In genomic region chr3:43647331-43648166, GRCh38 we compare ENCODE assay signal across 21 cellular contexts. TPM values are rescaled to one million over a fixed set of nuclear protein-coding genes. Genes with fewer than 3 reads are reported as not detected.
DNase-seq lines count a peak whose midpoint lies in the region; ATAC-seq and TF ChIP-seq lines count a peak whose summit lies in the region.
"Had no signal": no experiment of that assay in that cellular context is flagged by ENCODE, and none has a peak within 500 bp of the region (broad histone marks: within the 10 kb centered on the region; RNA-seq: fewer than 3 reads in every experiment).

No MANE protein-coding gene starts in this region.

- no peak for DNase-seq in left ventricle myocardium superior
- DNase-seq in right atrium auricular region (ENCODE audit: low spot score) = no peak
- no peak for DNase-seq in ascending aorta (ENCODE audit: low spot score in 2 of 2)
- DNase-seq in kidney tubule cell (ENCODE audit: low spot score) = peak; percentile 76
- DNase-seq in KG1 (lab: John Stamatoyannopoulos, UW) = no peak
- no peak for DNase-seq in SW 1271 (lab: John Stamatoyannopoulos, UW)
- no peak for DNase-seq in GDM1 (lab: John Stamatoyannopoulos, UW)
- no peak for DNase-seq in inferior parietal cortex (ENCODE audit: extremely low spot score)
- DNase-seq: activated CD4-positive, alpha-beta T cell treated with anti-CD3 and anti-CD28 coated beads for 36 hours; activated effector memory CD4-positive, alpha-beta T cell treated with Interleukin-2 at 50 U/mL for 16 hours; CD4-positive, alpha-beta memory T cell; DND-41; effector memory CD8-positive, alpha-beta T cell; hippocampal formation; NCI-H1092 treated with DMSO at 0.1 percent for 48 hours; NCI-H2081 treated with DMSO at 0.1 percent for 48 hours; Peyer's patch; right cardiac atrium; stimulated activated CD4-positive, alpha-beta T cell treated with anti-CD3 and anti-CD28 coated beads, Interleukin-15, amount 100 ng/mL, for 24 hours; tibial artery had no signal

- peaks cover 0 to 6% of the 10 kb centered on the region in 2 donors for H3K4me1 ChIP-seq in right atrium auricular region
- H3K4me1 ChIP-seq in ascending aorta = no peaks in the 10 kb centered on the region

- intact Hi-C loops in left ventricle myocardium superior (cut with micrococcal nuclease) (no loop called here), ascending aorta (cut with DNase I) (no loop called here)

- H3K27me3 ChIP-seq in right atrium auricular region (no peaks in the 10 kb centered on the region), ascending aorta (no peaks in the 10 kb centered on the region)
- H3K27me3 ChIP-seq: Peyer's patch, tibial artery had no signal

- H3K9me3 ChIP-seq in right atrium auricular region (no peaks in the 10 kb centered on the region), ascending aorta (no peaks in the 10 kb centered on the region)
- H3K9me3 ChIP-seq: Peyer's patch, tibial artery had no signal

- no peak for TF ChIP-seq CTCF in right atrium auricular region (IDR thresholded peaks at IDR 0.05)
- no peak for TF ChIP-seq CTCF in ascending aorta (IDR thresholded peaks at IDR 0.05)

- H3K36me3 ChIP-seq in right atrium auricular region = no peaks in the 10 kb centered on the region
- no peaks in the 10 kb centered on the region for H3K36me3 ChIP-seq in ascending aorta
- H3K36me3 ChIP-seq: Peyer's patch, tibial artery had no signal

- ATAC-seq in left ventricle myocardium superior = peak; percentile 44
- ATAC-seq: activated CD4-positive, alpha-beta T cell treated with anti-CD3 and anti-CD28 coated beads for 36 hours; effector memory CD8-positive, alpha-beta T cell; stimulated activated memory B cell treated with anti-CD40 and anti-IgM and Interleukin-4, amounts not matched to agents 10 μg/mL and 1 μg/mL and 100 μg/mL, for 72 hours had no signal

- H3K27ac ChIP-seq in right atrium auricular region (no peak overlapping the region), ascending aorta (peak overlapping the region; percentile 56 to 64)

- H3K4me3 ChIP-seq in right atrium auricular region = no peak overlapping the region
- H3K4me3 ChIP-seq in ascending aorta = no peak overlapping the region
- H3K4me3 ChIP-seq: Peyer's patch, tibial artery had no signal

RNA-seq across cellular contexts. Expression of gene ANO10, which starts 25.7 kb away (rescaled TPM):
- total RNA-seq in left ventricle myocardium superior = 10.5 TPM
- total RNA-seq in right atrium auricular region = 10 to 100 TPM in 1 of 2 donors, 1 to 10 TPM in 1; 9.6 to 11.3 TPM
- 24.9 TPM for total RNA-seq in ascending aorta

RNA-seq across cellular contexts. Expression of gene ABHD5, which starts 43.2 kb away (rescaled TPM):
- total RNA-seq in left ventricle myocardium superior (26.3 TPM), right atrium auricular region (10 to 100 TPM; 16.4 to 20.2 TPM), ascending aorta (5.3 TPM)

Comparison
In these comparisons a context has a peak if more than half of its experiments do, and no peak if none do; other contexts are left out.
1. H3K27ac ChIP-seq: peak in ascending aorta (2 of 2); none in right atrium auricular region (0 of 2).